In genomic region chr12:116148844-116149243, GRCh38 we compare ENCODE assay signal across 24 cellular contexts.
DNase-seq lines count a peak whose midpoint lies in the region; ATAC-seq, FAIRE-seq and TF ChIP-seq lines count a peak whose summit lies in the region.
"Had no signal": no experiment of that assay in that cellular context is flagged by ENCODE, and none has a peak within 500 bp of the region (broad histone marks: within the 10 kb centered on the region; RNA-seq: fewer than 3 reads in every experiment).

No MANE protein-coding gene starts in this region.

- 0 out of 2 replicates have a peak overlapping the region, but pooled peaks have one; percentile 1 for H3K4me2 ChIP-seq in PC-3 (ENCODE audit: low read length)
- H3K4me2 ChIP-seq in smooth muscle cell = peak overlapping the region; percentile 42

- peak; percentile 75 for FAIRE-seq in islet of Langerhans (lab: Jason Lieb, UNC)
- FAIRE-seq: GM19239 had no signal

- peaks cover 98% of the 10 kb centered on the region for H3K79me2 ChIP-seq in PC-3 (ENCODE audit: low read length)
- peaks cover 96% of the 10 kb centered on the region for H3K79me2 ChIP-seq in smooth muscle cell (ENCODE audit: low read depth)

- H3K4me3 ChIP-seq in PC-3 (ENCODE audit: low read length) = no peak overlapping the region
- no peak overlapping the region for H3K4me3 ChIP-seq in smooth muscle cell
- H3K4me3 ChIP-seq: Peyer's patch, skin epidermis, tibial nerve had no signal

- H3K27ac Mint-ChIP-seq in activated CD8-positive, alpha-beta T cell treated with anti-CD3 and anti-CD28 coated beads for 36 hours = peak overlapping the region; percentile 58
- no peak overlapping the region for H3K27ac Mint-ChIP-seq in activated CD8-positive, alpha-beta T cell treated with anti-CD3 and anti-CD28 coated beads, Interleukin-2, amount 10 ng/mL, durations not matched to agents 7 days and 5 days
- H3K27ac Mint-ChIP-seq: activated CD4-positive, alpha-beta memory T cell treated with anti-CD3 and anti-CD28 coated beads for 36 hours; activated T-helper 1 cell treated with anti-CD3 and anti-CD28 coated beads, Interleukin-12 subunit alpha, Interleukin-12 subunit beta, Interleukin-2, Interleukin-4 antibody, amounts not matched to agents 30 ng/mL and 10 ng/mL and 1 ng/mL, durations not matched to agents 14 hours and 24 hours and 36 hours had no signal

- no peaks in the 10 kb centered on the region for H3K9me3 Mint-ChIP-seq in activated CD8-positive, alpha-beta T cell treated with anti-CD3 and anti-CD28 coated beads for 36 hours
- no peaks in the 10 kb centered on the region for H3K9me3 Mint-ChIP-seq in activated CD8-positive, alpha-beta T cell treated with anti-CD3 and anti-CD28 coated beads, Interleukin-2, amount 10 ng/mL, durations not matched to agents 7 days and 5 days (ENCODE audit: insufficient read depth)
- H3K9me3 Mint-ChIP-seq: activated CD4-positive, alpha-beta memory T cell treated with anti-CD3 and anti-CD28 coated beads for 36 hours; activated T-helper 1 cell treated with anti-CD3 and anti-CD28 coated beads, Interleukin-12 subunit alpha, Interleukin-12 subunit beta, Interleukin-2, Interleukin-4 antibody, amounts not matched to agents 30 ng/mL and 10 ng/mL and 1 ng/mL, durations not matched to agents 14 hours and 24 hours and 36 hours had no signal

- H3K36me3 ChIP-seq in PC-3 (ENCODE audit: low read depth, low read length) (no peaks in the 10 kb centered on the region), smooth muscle cell (ENCODE audit: low read depth) (no peaks in the 10 kb centered on the region)
- H3K36me3 ChIP-seq: Peyer's patch, tibial nerve had no signal

- 93% methylated on average over 3 of the region's 3 CpGs for WGBS in smooth muscle cell (ENCODE audit: low lambda C conversion rate)

- intact Hi-C loops in activated CD8-positive, alpha-beta T cell treated with anti-CD3 and anti-CD28 coated beads for 36 hours (cut with micrococcal nuclease) = no loop called here
- intact Hi-C loops in PC-3 (cut with micrococcal nuclease) = loop anchor here (10.0 kb wide), 1 partner anchor 256 kb away; no protein-coding TSS in a partner anchor

- H3K9me3 ChIP-seq in PC-3 (ENCODE audit: low read length) (no peaks in the 10 kb centered on the region), smooth muscle cell (replicated peaks; ENCODE audit: low read depth) (no peaks in the 10 kb centered on the region)
- H3K9me3 ChIP-seq: Peyer's patch, tibial nerve had no signal

- H3K27ac ChIP-seq in PC-3 (ENCODE audit: low read length) (no peak overlapping the region; the same call in 1 of the 2 replicates), smooth muscle cell (ENCODE audit: low read depth) (peak overlapping the region; percentile 96)
- H3K27ac ChIP-seq: parathyroid adenoma, Peyer's patch, skin epidermis, tibial nerve had no signal

- H3K4me1 Mint-ChIP-seq in activated CD8-positive, alpha-beta T cell treated with anti-CD3 and anti-CD28 coated beads for 36 hours (ENCODE audit: low read depth) = peaks cover 62% of the 10 kb centered on the region
- H3K4me1 Mint-ChIP-seq in activated CD8-positive, alpha-beta T cell treated with anti-CD3 and anti-CD28 coated beads, Interleukin-2, amount 10 ng/mL, durations not matched to agents 7 days and 5 days (ENCODE audit: low read depth) = peaks cover 27% of the 10 kb centered on the region

- H3K4me1 ChIP-seq in PC-3 (ENCODE audit: insufficient read depth, low read length) (peaks cover 36% of the 10 kb centered on the region), smooth muscle cell (ENCODE audit: low read depth) (peaks cover 47% of the 10 kb centered on the region)

- H2AFZ ChIP-seq in PC-3 (ENCODE audit: low read length) (no peak overlapping the region), smooth muscle cell (ENCODE audit: low read depth) (no peak overlapping the region)
- H2AFZ ChIP-seq: parathyroid adenoma had no signal

- H3K27me3 ChIP-seq in PC-3 (ENCODE audit: low read length) (no peaks in the 10 kb centered on the region), smooth muscle cell (ENCODE audit: low read depth) (no peaks in the 10 kb centered on the region)
- H3K27me3 ChIP-seq: Peyer's patch, tibial nerve had no signal

- H3K36me3 Mint-ChIP-seq in activated CD8-positive, alpha-beta T cell treated with anti-CD3 and anti-CD28 coated beads for 36 hours (ENCODE audit: low read depth) = no peaks in the 10 kb centered on the region
- H3K36me3 Mint-ChIP-seq in activated CD8-positive, alpha-beta T cell treated with anti-CD3 and anti-CD28 coated beads, Interleukin-2, amount 10 ng/mL, durations not matched to agents 7 days and 5 days (ENCODE audit: low read depth) = no peaks in the 10 kb centered on the region
- H3K36me3 Mint-ChIP-seq: activated CD4-positive, alpha-beta memory T cell treated with anti-CD3 and anti-CD28 coated beads for 36 hours had no signal

- H3F3A ChIP-seq in PC-3 (ENCODE audit: low read length, unreplicated experiment) (no peaks in the 10 kb centered on the region), smooth muscle cell (ENCODE audit: low read depth) (peaks cover 5% of the 10 kb centered on the region)

- DNase-seq in activated CD8-positive, alpha-beta T cell treated with anti-CD3 and anti-CD28 coated beads for 36 hours = no peak
- no peak for DNase-seq in activated CD8-positive, alpha-beta T cell treated with anti-CD3 and anti-CD28 coated beads, Interleukin-2, amount 10 ng/mL, durations not matched to agents 7 days and 5 days
- DNase-seq in PC-3 (peak; percentile 52), smooth muscle cell (lab: John Stamatoyannopoulos, UW; ENCODE audit: unreplicated experiment) (no peak), RKO (ENCODE audit: low spot score) (no peak)
- DNase-seq: activated CD4-positive, alpha-beta memory T cell treated with anti-CD3 and anti-CD28 coated beads for 36 hours; amygdala; foreskin fibroblast; HCEC 1CT; Karpas-422; NCI-H1105; NCI-H2171; Peyer's patch; stimulated activated CD4-positive, alpha-beta T cell treated with anti-CD3 and anti-CD28 coated beads, Interleukin-4, amount 100 ng/mL, for 4 hours; stimulated activated CD8-positive, alpha-beta memory T cell treated with anti-CD3 and anti-CD28 coated beads, Interleukin-4, amount 100 ng/mL, for 48 hours had no signal

- H3K9me2 ChIP-seq in PC-3 (replicated peaks; ENCODE audit: low read length) = no peaks in the 10 kb centered on the region

- POLR2A ChIA-PET in activated CD8-positive, alpha-beta T cell treated with anti-CD3 and anti-CD28 coated beads for 36 hours (lab: Charles Lee) = no interaction called here
- POLR2A ChIA-PET in activated CD8-positive, alpha-beta T cell treated with anti-CD3 and anti-CD28 coated beads, Interleukin-2, amount 10 ng/mL, durations not matched to agents 7 days and 5 days (lab: Charles Lee) = no interaction called here
- POLR2A ChIA-PET in PC-3 (lab: Charles Lee; ENCODE audit: unreplicated experiment) = no interaction called here

- peak; percentile 39 for ATAC-seq in activated CD8-positive, alpha-beta T cell treated with anti-CD3 and anti-CD28 coated beads for 36 hours
- ATAC-seq in activated CD8-positive, alpha-beta T cell treated with anti-CD3 and anti-CD28 coated beads, Interleukin-2, amount 10 ng/mL, durations not matched to agents 7 days and 5 days = no peak
- ATAC-seq in PC-3 = peak; percentile 65
- no peak for ATAC-seq in HG02970 (IDR thresholded peaks at IDR 0.05; ENCODE audit: low FRiP score, unreplicated experiment)
- no peak for ATAC-seq in GM21447 (IDR thresholded peaks at IDR 0.05; ENCODE audit: unreplicated experiment)
- ATAC-seq: left lobe of liver had no signal

- no peaks in the 10 kb centered on the region for H3K27me3 Mint-ChIP-seq in activated CD8-positive, alpha-beta T cell treated with anti-CD3 and anti-CD28 coated beads for 36 hours
- no peaks in the 10 kb centered on the region for H3K27me3 Mint-ChIP-seq in activated CD8-positive, alpha-beta T cell treated with anti-CD3 and anti-CD28 coated beads, Interleukin-2, amount 10 ng/mL, durations not matched to agents 7 days and 5 days (ENCODE audit: low read depth)
- H3K27me3 Mint-ChIP-seq: activated CD4-positive, alpha-beta memory T cell treated with anti-CD3 and anti-CD28 coated beads for 36 hours had no signal

- H4K20me1 ChIP-seq in PC-3 (ENCODE audit: low read length) (peaks cover 68% of the 10 kb centered on the region), smooth muscle cell (ENCODE audit: low read depth) (peaks cover 54% of the 10 kb centered on the region)

- no peak overlapping the region for H3K9ac ChIP-seq in PC-3 (ENCODE audit: low read length)
- H3K9ac ChIP-seq in smooth muscle cell (ENCODE audit: low read depth) = no peak overlapping the region
- H3K9ac ChIP-seq: parathyroid adenoma had no signal

- CTCF ChIA-PET in activated CD8-positive, alpha-beta T cell treated with anti-CD3 and anti-CD28 coated beads for 36 hours (lab: Charles Lee) = no interaction called here
- CTCF ChIA-PET in activated CD8-positive, alpha-beta T cell treated with anti-CD3 and anti-CD28 coated beads, Interleukin-2, amount 10 ng/mL, durations not matched to agents 7 days and 5 days (lab: Charles Lee) = interaction anchor here (0.9 kb wide), 1 partner anchor 461 kb away, joined by 3 read pairs; no protein-coding TSS in a partner anchor
- CTCF ChIA-PET in PC-3 (lab: Charles Lee) = no interaction called here

- BruUV-seq in PC-3 (replicated peaks; lab: Mats Ljungman, UMichigan) = no TSS peak

- H3K4me3 Mint-ChIP-seq in activated CD8-positive, alpha-beta T cell treated with anti-CD3 and anti-CD28 coated beads for 36 hours = no peak overlapping the region
- no peak overlapping the region for H3K4me3 Mint-ChIP-seq in activated CD8-positive, alpha-beta T cell treated with anti-CD3 and anti-CD28 coated beads, Interleukin-2, amount 10 ng/mL, durations not matched to agents 7 days and 5 days
- H3K4me3 Mint-ChIP-seq: activated CD4-positive, alpha-beta memory T cell treated with anti-CD3 and anti-CD28 coated beads for 36 hours; activated T-helper 1 cell treated with anti-CD3 and anti-CD28 coated beads, Interleukin-12 subunit alpha, Interleukin-12 subunit beta, Interleukin-2, Interleukin-4 antibody, amounts not matched to agents 30 ng/mL and 10 ng/mL and 1 ng/mL, durations not matched to agents 14 hours and 24 hours and 36 hours had no signal

- TF ChIP-seq CTCF in activated CD8-positive, alpha-beta T cell treated with anti-CD3 and anti-CD28 coated beads for 36 hours (IDR thresholded peaks at IDR 0.05) = no peak
- TF ChIP-seq CTCF in PC-3 (conservative IDR thresholded peaks at IDR 0.05; ENCODE audit: low read depth, low read length) (no peak), smooth muscle cell (IDR thresholded peaks at IDR 0.05; ENCODE audit: borderline replicate concordance, insufficient read depth, poor library complexity, severe bottlenecking) (no peak)

Comparison
In these comparisons a context has a peak if more than half of its experiments do, and no peak if none do; other contexts are left out.
1. ATAC-seq: peak in activated CD8-positive, alpha-beta T cell treated with anti-CD3 and anti-CD28 coated beads for 36 hours (single experiment) and PC-3 (single experiment); none in activated CD8-positive, alpha-beta T cell treated with anti-CD3 and anti-CD28 coated beads, Interleukin-2, amount 10 ng/mL, durations not matched to agents 7 days and 5 days (single experiment), HG02970 (single experiment) and GM21447 (single experiment).